1 cellular context compared by ENCODE assay signal in genomic region chr19:49109569-49110233, GRCh38.
TF ChIP-seq lines count a peak whose summit lies in the region.

No MANE protein-coding gene starts in this region.

TF ChIP-seq in endothelial cell of umbilical vein, 7 proteins besides CTCF, POLR2A, EP300 and RAD21:
- TF ChIP-seq GATA2 (IDR thresholded peaks at IDR 0.05; ENCODE audit: insufficient read depth, insufficient read length, low read depth, low read length) (no peak), MAX (IDR thresholded peaks at IDR 0.05; ENCODE audit: insufficient read depth, insufficient read length) (no peak), POLR2AphosphoS5 (IDR thresholded peaks at IDR 0.05; ENCODE audit: insufficient read depth, low read depth, low read length) (no peak), JUN (IDR thresholded peaks at IDR 0.05; ENCODE audit: borderline replicate concordance, insufficient read depth, insufficient read length, low read depth) (no peak), MYC (IDR thresholded peaks at IDR 0.05; ENCODE audit: low read depth, low read length) (no peak), EZH2 (IDR thresholded peaks at IDR 0.05; ENCODE audit: borderline replicate concordance, low read depth, low read length, severe bottlenecking) (no peak), FOS (IDR thresholded peaks at IDR 0.05; ENCODE audit: borderline replicate concordance, insufficient read depth, low read length) (no peak)
